Comparison of ENCODE assay signal across 8 cellular contexts in the genomic region with DNA sequence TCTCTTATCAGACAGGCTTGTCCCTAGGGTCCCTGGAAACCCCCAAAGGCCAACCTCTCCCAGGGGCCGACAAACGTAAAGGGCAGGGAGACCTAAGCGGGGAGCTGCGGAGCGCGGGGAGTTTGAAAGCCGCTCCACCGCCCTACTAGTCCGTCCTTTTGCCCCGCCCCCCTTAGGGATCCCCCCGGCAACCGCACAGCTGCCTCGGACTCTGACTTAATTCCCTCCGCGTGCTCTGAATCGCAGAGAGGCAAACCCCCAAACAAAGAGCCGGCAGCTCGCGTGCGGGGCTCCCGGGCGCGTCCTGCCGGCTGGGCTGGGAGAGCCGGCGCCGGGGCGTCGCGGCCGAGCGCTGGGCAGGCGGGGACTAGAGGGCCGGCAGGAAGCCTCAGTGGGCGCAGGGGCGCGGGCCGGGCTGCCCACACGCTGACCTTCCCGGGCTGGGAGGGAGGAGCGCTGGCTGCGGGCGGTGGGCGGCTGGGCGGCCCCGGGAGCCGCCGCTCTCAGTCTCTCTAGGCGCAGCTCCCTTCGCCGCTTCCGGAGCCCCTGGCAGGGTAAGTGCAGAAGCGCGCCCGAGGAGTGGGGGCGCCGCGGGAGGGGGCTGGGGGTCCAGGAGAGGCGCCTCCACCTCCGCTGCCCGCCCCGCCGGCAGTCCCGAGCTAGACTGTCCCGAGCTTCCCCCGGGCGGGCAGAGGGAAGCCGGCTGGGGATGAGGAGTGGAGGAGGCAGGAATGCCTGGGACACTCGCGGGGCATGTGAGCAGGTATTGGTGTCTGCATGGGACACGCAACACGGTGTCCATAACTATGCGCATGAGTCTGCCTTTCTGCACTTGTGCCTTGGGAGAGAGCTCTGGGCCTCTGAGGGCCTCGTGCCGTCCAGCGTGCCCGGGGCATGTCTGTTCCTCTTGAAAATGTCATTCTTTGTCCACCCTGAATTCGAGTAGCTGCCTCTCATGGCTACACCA. TPM values are rescaled to one million over a fixed set of nuclear protein-coding genes. Genes with fewer than 3 reads are reported as not detected.
DNase-seq lines count a peak whose midpoint lies in the region; ATAC-seq and TF ChIP-seq lines count a peak whose summit lies in the region.

A gene with protein sequence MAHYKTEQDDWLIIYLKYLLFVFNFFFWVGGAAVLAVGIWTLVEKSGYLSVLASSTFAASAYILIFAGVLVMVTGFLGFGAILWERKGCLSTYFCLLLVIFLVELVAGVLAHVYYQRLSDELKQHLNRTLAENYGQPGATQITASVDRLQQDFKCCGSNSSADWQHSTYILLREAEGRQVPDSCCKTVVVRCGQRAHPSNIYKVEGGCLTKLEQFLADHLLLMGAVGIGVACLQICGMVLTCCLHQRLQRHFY (plus strand): TSS at position 506 of the 967 bp plus-strand sequence. CDS start 27,244 bp downstream, outside the sequence.

- CTCF ChIA-PET in MCF 10A (lab: Yijun Ruan, JAX) = interaction anchor here (0.6 to 0.9 kb wide), 2 partner anchors 9 to 60 kb away, joined by 3 to 4 read pairs; no protein-coding TSS in a partner anchor
- CTCF ChIA-PET in activated CD8-positive, alpha-beta T cell treated with anti-CD3 and anti-CD28 coated beads for 36 hours (lab: Charles Lee) = interaction anchor here (0.7 kb wide), 1 partner anchor 12 kb away, joined by 3 read pairs; no protein-coding TSS in a partner anchor

- POLR2A ChIA-PET in MCF 10A (lab: Yijun Ruan, JAX) = no interaction called here
- POLR2A ChIA-PET in activated CD8-positive, alpha-beta T cell treated with anti-CD3 and anti-CD28 coated beads for 36 hours (lab: Charles Lee) = no interaction called here

- TF ChIP-seq POLR2A in breast epithelium (IDR thresholded peaks at IDR 0.05) (no peak), prostate gland (IDR thresholded peaks at IDR 0.05) (no peak)

- H3K4me1 ChIP-seq in breast epithelium = no peaks in the 10 kb centered on the region
- peaks cover 0 to 22% (median 5%) of the 10 kb centered on the region in 9 donors for H3K4me1 ChIP-seq in heart right ventricle
- H3K4me1 ChIP-seq in prostate gland (replicated peaks) = no peaks in the 10 kb centered on the region

- 11 to 12% methylated on average over 57 to 76 of the region's 78 CpGs for WGBS in heart right ventricle, 2 donors
- WGBS in prostate gland = 10% methylated on average over 50 of the region's 78 CpGs

- H3K36me3 ChIP-seq in breast epithelium (no peaks in the 10 kb centered on the region), heart right ventricle (no peaks in the 10 kb centered on the region), prostate gland (no peaks in the 10 kb centered on the region)

- peak; percentile 49 for ATAC-seq in activated CD8-positive, alpha-beta T cell treated with anti-CD3 and anti-CD28 coated beads for 36 hours
- peak; percentile 18 to 81 (median 62) for ATAC-seq in heart right ventricle
- ATAC-seq in GM19328 (IDR thresholded peaks at IDR 0.05; ENCODE audit: unreplicated experiment) = no peak

- H3K27me3 ChIP-seq in breast epithelium (peaks cover 0 to 8% of the 10 kb centered on the region in 2 donors), heart right ventricle (peaks cover 0 to 39% (median 28%) of the 10 kb centered on the region in 7 donors), prostate gland (replicated peaks; ENCODE audit: insufficient read depth) (no peaks in the 10 kb centered on the region)

- TF ChIP-seq CTCF in breast epithelium (IDR thresholded peaks at IDR 0.05) (no peak), MCF 10A (IDR thresholded peaks at IDR 0.05; ENCODE audit: unreplicated experiment) (no peak), heart right ventricle (IDR thresholded peaks at IDR 0.05) (no peak), prostate gland (IDR thresholded peaks at IDR 0.05) (no peak)
- TF ChIP-seq CTCF in activated CD8-positive, alpha-beta T cell treated with anti-CD3 and anti-CD28 coated beads for 36 hours (IDR thresholded peaks at IDR 0.05) = no peak

- DNase-seq in breast epithelium (ENCODE audit: low spot score in 2 of 2) (no peak), MCF 10A (ENCODE audit: unreplicated experiment) (no peak), heart right ventricle (peak; percentile 31 to 36), prostate gland (ENCODE audit: low spot score) (no peak), AML-193 (lab: John Stamatoyannopoulos, UW) (no peak), SW 1271 (lab: John Stamatoyannopoulos, UW) (no peak)
- DNase-seq in activated CD8-positive, alpha-beta T cell treated with anti-CD3 and anti-CD28 coated beads for 36 hours = peak; percentile 42

- no peaks in the 10 kb centered on the region for H3K9me3 Mint-ChIP-seq in MCF 10A (ENCODE audit: unreplicated experiment)
- H3K9me3 Mint-ChIP-seq in activated CD8-positive, alpha-beta T cell treated with anti-CD3 and anti-CD28 coated beads for 36 hours = no peaks in the 10 kb centered on the region

- H3K36me3 Mint-ChIP-seq in MCF 10A (ENCODE audit: insufficient read depth, unreplicated experiment) = no peaks in the 10 kb centered on the region
- no peaks in the 10 kb centered on the region for H3K36me3 Mint-ChIP-seq in activated CD8-positive, alpha-beta T cell treated with anti-CD3 and anti-CD28 coated beads for 36 hours (ENCODE audit: low read depth)

- no peak within 1 kb of the TSS for H3K27ac Mint-ChIP-seq in MCF 10A (ENCODE audit: low read depth, unreplicated experiment)
- no peak within 1 kb of the TSS for H3K27ac Mint-ChIP-seq in activated CD8-positive, alpha-beta T cell treated with anti-CD3 and anti-CD28 coated beads for 36 hours

- BruUV-seq in MCF 10A (replicated peaks; lab: Mats Ljungman, UMichigan) = no TSS peak

- H3K4me3 Mint-ChIP-seq in MCF 10A (ENCODE audit: unreplicated experiment) = no peak within 1 kb of the TSS
- H3K4me3 Mint-ChIP-seq in activated CD8-positive, alpha-beta T cell treated with anti-CD3 and anti-CD28 coated beads for 36 hours = no peak within 1 kb of the TSS

- intact Hi-C loops in breast epithelium (cut with DNase I; ENCODE audit: low total_unique reads) = no loop called here
- intact Hi-C loops in MCF 10A (cut with micrococcal nuclease) = no loop called here
- intact Hi-C loops in activated CD8-positive, alpha-beta T cell treated with anti-CD3 and anti-CD28 coated beads for 36 hours (cut with micrococcal nuclease) = no loop called here
- intact Hi-C loops in heart right ventricle (cut with DNase I) = loop anchor here in 1 of 10 donors (5.0 kb wide), 1 partner anchor 64 kb away; no protein-coding TSS in a partner anchor
- intact Hi-C loops in prostate gland (cut with DNase I) = no loop called here

- peaks cover 51% of the 10 kb centered on the region for H3K27me3 Mint-ChIP-seq in MCF 10A (ENCODE audit: insufficient read depth, unreplicated experiment)
- H3K27me3 Mint-ChIP-seq in activated CD8-positive, alpha-beta T cell treated with anti-CD3 and anti-CD28 coated beads for 36 hours = peaks cover 52% of the 10 kb centered on the region

- H3K4me1 Mint-ChIP-seq in MCF 10A (ENCODE audit: insufficient read depth, unreplicated experiment) = no peaks in the 10 kb centered on the region
- H3K4me1 Mint-ChIP-seq in activated CD8-positive, alpha-beta T cell treated with anti-CD3 and anti-CD28 coated beads for 36 hours (ENCODE audit: low read depth) = no peaks in the 10 kb centered on the region

- H3K4me3 ChIP-seq in breast epithelium (peak within 1 kb of the TSS; percentile 31 to 76 (median 54)), heart right ventricle (peak within 1 kb of the TSS in 9 of 10 donors; percentile 36 to 52 (median 44)), prostate gland (peak within 1 kb of the TSS; percentile 34 to 42)

- H3K9me3 ChIP-seq in breast epithelium (no peaks in the 10 kb centered on the region), heart right ventricle (no peaks in the 10 kb centered on the region), prostate gland (no peaks in the 10 kb centered on the region)

- H3K27ac ChIP-seq in breast epithelium = peak within 1 kb of the TSS in 1 of 2 donors; percentile 35
- H3K27ac ChIP-seq in heart right ventricle = peak within 1 kb of the TSS in 3 of 10 donors; percentile 25 to 50 (median 35)
- H3K27ac ChIP-seq in prostate gland = peak within 1 kb of the TSS in 1 of 2 donors; percentile 17

RNA-seq across cellular contexts. Expression of the gene that starts here (rescaled TPM):
- total RNA-seq in breast epithelium (1 to 10 TPM in 1 of 3 donors, under 1 TPM in 2; 0.48 to 1.3 (median 0.73) TPM), MCF 10A (2022) (not detected in 2 replicates), heart right ventricle (1 to 10 TPM in 6 of 10 donors, under 1 TPM in 4; 0.60 to 2.9 (median 1.1) TPM), prostate gland (1 to 10 TPM; 1.0 to 4.1 TPM)
- total RNA-seq in activated CD8-positive, alpha-beta T cell treated with anti-CD3 and anti-CD28 coated beads for 36 hours = not detected
- polyA plus RNA-seq in heart right ventricle = under 1 TPM; 0.66 to 0.67 TPM

Comparison
In these comparisons a context has a peak if more than half of its experiments do, and no peak if none do; other contexts are left out.
1. Peak in DNase-seq and ATAC-seq in activated CD8-positive, alpha-beta T cell treated with anti-CD3 and anti-CD28 coated beads for 36 hours; RNA of the gene not detected or under 1 TPM.
2. DNase-seq: peak in heart right ventricle (2 of 2); none in breast epithelium (0 of 2), MCF 10A (single experiment), prostate gland (single experiment), AML-193 (0 of 2) and SW 1271 (0 of 2).
3. Peak in every context shown above with its lines, with median percentiles within 50 percentile points of each other: H3K4me3 ChIP-seq.